Comparison of ENCODE assay signal across 1 cellular context in the genomic region with DNA sequence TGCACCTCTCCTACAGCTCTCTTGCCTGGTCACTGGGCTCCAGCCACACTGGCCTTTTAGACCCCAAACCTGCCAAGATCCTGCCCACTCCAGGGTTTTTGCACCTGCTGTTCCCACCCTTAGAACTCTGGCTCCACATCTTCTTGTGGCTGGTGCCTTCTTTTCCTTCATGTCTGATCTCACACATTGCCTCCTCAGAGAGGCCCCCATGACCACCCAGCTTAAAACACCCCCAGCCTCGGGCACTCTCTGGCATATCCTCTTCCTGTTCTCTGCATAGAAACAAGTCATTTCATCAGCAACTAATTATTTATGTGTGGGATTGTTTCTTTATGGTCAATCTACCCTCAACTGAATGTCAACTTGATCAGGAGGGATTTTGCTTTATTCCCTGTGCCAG.
TF ChIP-seq lines count a peak whose summit lies in the region.

No MANE protein-coding gene starts in this region.

TF ChIP-seq in HepG2, 621 proteins besides CTCF, POLR2A, EP300 and RAD21:
- TF ChIP-seq RAD51 (IDR thresholded peaks at IDR 0.05; ENCODE audit: borderline replicate concordance) (no peak), GABPB1 (CRISPR knock-in tag; IDR thresholded peaks at IDR 0.05) (no peak), SP4 (CRISPR knock-in tag; IDR thresholded peaks at IDR 0.05) (no peak), ZUFSP (CRISPR knock-in tag; IDR thresholded peaks at IDR 0.05; ENCODE audit: borderline replicate concordance) (no peak), ZSCAN30 (CRISPR knock-in tag; IDR thresholded peaks at IDR 0.05) (no peak)
- TF ChIP-seq, protein P1, sequence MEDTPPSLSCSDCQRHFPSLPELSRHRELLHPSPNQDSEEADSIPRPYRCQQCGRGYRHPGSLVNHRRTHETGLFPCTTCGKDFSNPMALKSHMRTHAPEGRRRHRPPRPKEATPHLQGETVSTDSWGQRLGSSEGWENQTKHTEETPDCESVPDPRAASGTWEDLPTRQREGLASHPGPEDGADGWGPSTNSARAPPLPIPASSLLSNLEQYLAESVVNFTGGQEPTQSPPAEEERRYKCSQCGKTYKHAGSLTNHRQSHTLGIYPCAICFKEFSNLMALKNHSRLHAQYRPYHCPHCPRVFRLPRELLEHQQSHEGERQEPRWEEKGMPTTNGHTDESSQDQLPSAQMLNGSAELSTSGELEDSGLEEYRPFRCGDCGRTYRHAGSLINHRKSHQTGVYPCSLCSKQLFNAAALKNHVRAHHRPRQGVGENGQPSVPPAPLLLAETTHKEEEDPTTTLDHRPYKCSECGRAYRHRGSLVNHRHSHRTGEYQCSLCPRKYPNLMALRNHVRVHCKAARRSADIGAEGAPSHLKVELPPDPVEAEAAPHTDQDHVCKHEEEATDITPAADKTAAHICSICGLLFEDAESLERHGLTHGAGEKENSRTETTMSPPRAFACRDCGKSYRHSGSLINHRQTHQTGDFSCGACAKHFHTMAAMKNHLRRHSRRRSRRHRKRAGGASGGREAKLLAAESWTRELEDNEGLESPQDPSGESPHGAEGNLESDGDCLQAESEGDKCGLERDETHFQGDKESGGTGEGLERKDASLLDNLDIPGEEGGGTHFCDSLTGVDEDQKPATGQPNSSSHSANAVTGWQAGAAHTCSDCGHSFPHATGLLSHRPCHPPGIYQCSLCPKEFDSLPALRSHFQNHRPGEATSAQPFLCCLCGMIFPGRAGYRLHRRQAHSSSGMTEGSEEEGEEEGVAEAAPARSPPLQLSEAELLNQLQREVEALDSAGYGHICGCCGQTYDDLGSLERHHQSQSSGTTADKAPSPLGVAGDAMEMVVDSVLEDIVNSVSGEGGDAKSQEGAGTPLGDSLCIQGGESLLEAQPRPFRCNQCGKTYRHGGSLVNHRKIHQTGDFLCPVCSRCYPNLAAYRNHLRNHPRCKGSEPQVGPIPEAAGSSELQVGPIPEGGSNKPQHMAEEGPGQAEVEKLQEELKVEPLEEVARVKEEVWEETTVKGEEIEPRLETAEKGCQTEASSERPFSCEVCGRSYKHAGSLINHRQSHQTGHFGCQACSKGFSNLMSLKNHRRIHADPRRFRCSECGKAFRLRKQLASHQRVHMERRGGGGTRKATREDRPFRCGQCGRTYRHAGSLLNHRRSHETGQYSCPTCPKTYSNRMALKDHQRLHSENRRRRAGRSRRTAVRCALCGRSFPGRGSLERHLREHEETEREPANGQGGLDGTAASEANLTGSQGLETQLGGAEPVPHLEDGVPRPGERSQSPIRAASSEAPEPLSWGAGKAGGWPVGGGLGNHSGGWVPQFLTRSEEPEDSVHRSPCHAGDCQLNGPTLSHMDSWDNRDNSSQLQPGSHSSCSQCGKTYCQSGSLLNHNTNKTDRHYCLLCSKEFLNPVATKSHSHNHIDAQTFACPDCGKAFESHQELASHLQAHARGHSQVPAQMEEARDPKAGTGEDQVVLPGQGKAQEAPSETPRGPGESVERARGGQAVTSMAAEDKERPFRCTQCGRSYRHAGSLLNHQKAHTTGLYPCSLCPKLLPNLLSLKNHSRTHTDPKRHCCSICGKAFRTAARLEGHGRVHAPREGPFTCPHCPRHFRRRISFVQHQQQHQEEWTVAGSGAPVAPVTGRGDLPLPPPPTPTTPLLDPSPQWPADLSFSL (CRISPR knock-in tag; IDR thresholded peaks at IDR 0.05): no peak
TF ChIP-seq in HepG2: peak in this region for 0.
